1 cellular context compared by ENCODE assay signal in genomic region chr10:95508730-95509129, GRCh38.
TF ChIP-seq lines count a peak whose summit lies in the region.

No MANE protein-coding gene starts in this region.

TF ChIP-seq in GM23338, 12 proteins besides CTCF, POLR2A, EP300 and RAD21 (continued from another document):
- no peak for TF ChIP-seq ZNF462 (CRISPR knock-in tag; IDR thresholded peaks at IDR 0.05)
- no peak for TF ChIP-seq JUNB (IDR thresholded peaks at IDR 0.05; ENCODE audit: unreplicated experiment)
